16 cellular contexts compared by ENCODE assay signal in the genomic region with DNA sequence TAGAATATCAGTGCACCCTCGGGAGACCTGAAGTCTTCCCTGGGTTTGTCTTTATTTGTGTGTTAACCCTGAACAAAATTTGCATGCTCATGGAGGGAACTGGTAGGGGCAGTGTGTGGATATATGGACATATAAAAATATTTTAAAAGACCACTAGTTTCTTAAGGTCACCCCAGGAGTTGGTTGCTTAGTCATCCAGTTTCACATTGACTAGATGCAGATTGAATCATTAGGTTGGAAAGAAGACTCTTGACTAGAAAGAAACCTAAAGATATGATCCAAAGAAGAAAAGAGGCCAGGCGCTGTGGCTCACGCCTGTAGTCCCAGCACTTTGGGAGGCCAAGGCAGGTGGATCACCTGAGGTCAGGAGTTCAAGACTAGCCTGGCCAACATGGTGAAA.
DNase-seq lines count a peak whose midpoint lies in the region; ATAC-seq and TF ChIP-seq lines count a peak whose summit lies in the region.
"Had no signal": no experiment of that assay in that cellular context is flagged by ENCODE, and none has a peak within 500 bp of the region (broad histone marks: within the 10 kb centered on the region; RNA-seq: fewer than 3 reads in every experiment).

No MANE protein-coding gene starts in this region.

- TF ChIP-seq CTCF in upper lobe of right lung (IDR thresholded peaks at IDR 0.05): no peak

- intact Hi-C loops in Right ventricle myocardium inferior (cut with DNase I) (no loop called here), upper lobe of right lung (cut with DNase I) (no loop called here)

- peaks cover 7% of the 10 kb centered on the region for H3K4me1 ChIP-seq in upper lobe of right lung

- H3K4me3 ChIP-seq in upper lobe of right lung: no peak overlapping the region
- H3K4me3 ChIP-seq: adrenal gland, neural progenitor cell had no signal

- H3K27ac ChIP-seq in upper lobe of right lung: no peak overlapping the region
- no peak overlapping the region for H3K27ac ChIP-seq in caudate nucleus (ENCODE audit: low read depth, low read length)
- H3K27ac ChIP-seq: adrenal gland, neural progenitor cell had no signal

- DNase-seq in iris pigment epithelial cell (ENCODE audit: low read depth): peak; percentile 28
- no peak for DNase-seq in Right ventricle myocardium inferior (ENCODE audit: missing footprints)
- no peak for DNase-seq in pons (ENCODE audit: low spot score)
- DNase-seq in upper lobe of right lung: no peak
- DNase-seq in caudate nucleus (lab: John Stamatoyannopoulos, UW): no peak
- DNase-seq: adrenal gland; C1 segment of cervical spinal cord; dermis blood vessel endothelial cell; NCI-H187 treated with DMSO at 0.1 percent for 48 hours; NK-92 treated with Interleukin-12 subunit alpha and Interleukin-12 subunit beta, amount 100 ng/mL, for 24 hours; SK-N-SH; stimulated activated CD8-positive, alpha-beta memory T cell treated with anti-CD3 and anti-CD28 coated beads, Interleukin-4, amount 100 ng/mL, for 48 hours had no signal

- H3K27me3 ChIP-seq in upper lobe of right lung: no peaks in the 10 kb centered on the region
- H3K27me3 ChIP-seq: adrenal gland, neural progenitor cell had no signal

- ATAC-seq in GM18502 (IDR thresholded peaks at IDR 0.05; ENCODE audit: poor library complexity, unreplicated experiment) (peak; percentile 76), GM21381 (IDR thresholded peaks at IDR 0.05; ENCODE audit: unreplicated experiment) (peak; percentile 61), HG03442 (IDR thresholded peaks at IDR 0.05; ENCODE audit: unreplicated experiment) (peak; percentile 64), Right ventricle myocardium inferior (no peak), upper lobe of right lung (no peak)

- no peaks in the 10 kb centered on the region for H3K36me3 ChIP-seq in upper lobe of right lung
- H3K36me3 ChIP-seq: adrenal gland, neural progenitor cell had no signal

- H3K9me3 ChIP-seq in upper lobe of right lung: no peaks in the 10 kb centered on the region
- H3K9me3 ChIP-seq: adrenal gland, SK-N-SH had no signal

Comparison
In these comparisons a context has a peak if more than half of its experiments do, and no peak if none do; other contexts are left out.
1. ATAC-seq: peak in GM18502 (single experiment), GM21381 (single experiment) and HG03442 (single experiment); none in Right ventricle myocardium inferior (single experiment) and upper lobe of right lung (single experiment).